In genomic region chr6:116352515-116353471, GRCh38 we compare ENCODE assay signal across 9 cellular contexts. TPM values are rescaled to one million over a fixed set of nuclear protein-coding genes. Genes with fewer than 3 reads are reported as not detected.
DNase-seq lines count a peak whose midpoint lies in the region; ATAC-seq and TF ChIP-seq lines count a peak whose summit lies in the region.
"Had no signal": no experiment of that assay in that cellular context is flagged by ENCODE, and none has a peak within 500 bp of the region (broad histone marks: within the 10 kb centered on the region; RNA-seq: fewer than 3 reads in every experiment).

No MANE protein-coding gene starts in this region.

- H3K4me3 ChIP-seq in skeletal muscle cell (ENCODE audit: low read depth, low read length) (no peak overlapping the region), testis (no peak overlapping the region)
- H3K4me3 ChIP-seq in CD4-positive, alpha-beta memory T cell (ENCODE audit: low read length in 2 of 2) = no peak overlapping the region

- H3K4me1 ChIP-seq in CD4-positive, alpha-beta memory T cell (ENCODE audit: insufficient read depth, low read length) = no peaks in the 10 kb centered on the region
- no peaks in the 10 kb centered on the region for H3K4me1 ChIP-seq in testis

- H3K4me3 Mint-ChIP-seq in chondrocyte (ENCODE audit: unreplicated experiment) = no peak overlapping the region
- no peak overlapping the region for H3K4me3 Mint-ChIP-seq in CD4-positive, alpha-beta memory T cell

- WGBS in testis, 2 donors = 47 to 62% methylated on average over 3 of the region's 3 CpGs

- H3K27me3 Mint-ChIP-seq in chondrocyte (ENCODE audit: low read depth) = no peaks in the 10 kb centered on the region
- H3K27me3 Mint-ChIP-seq in CD4-positive, alpha-beta memory T cell = no peaks in the 10 kb centered on the region

- DNase-seq in chondrocyte (ENCODE audit: low spot score) (no peak), skeletal muscle cell (ENCODE audit: low read depth) (peak; percentile 53), SIG-M5 (lab: John Stamatoyannopoulos, UW) (no peak), testis (no peak), NCI-H82 (lab: John Stamatoyannopoulos, UW) (no peak)
- no peak for DNase-seq in CD4-positive, alpha-beta memory T cell
- DNase-seq: T-helper 2 cell had no signal

- intact Hi-C loops in CD4-positive, alpha-beta memory T cell (cut with micrococcal nuclease) = no loop called here
- intact Hi-C loops in testis (cut with DNase I; ENCODE audit: low total_unique reads) = no loop called here

- TF ChIP-seq CTCF in chondrocyte (IDR thresholded peaks at IDR 0.05) (no peak), testis (IDR thresholded peaks at IDR 0.05) (no peak)

- CTCF ChIA-PET in CD4-positive, alpha-beta memory T cell (lab: Charles Lee; ENCODE audit: partially characterized antibody) = interaction anchor here (0.9 to 1.4 kb wide), 3 partner anchors 9 to 84 kb away, joined by 3 to 4 read pairs (median 3); no protein-coding TSS in a partner anchor

- H3K36me3 Mint-ChIP-seq in chondrocyte (ENCODE audit: low read depth) = no peaks in the 10 kb centered on the region
- H3K36me3 Mint-ChIP-seq in CD4-positive, alpha-beta memory T cell = no peaks in the 10 kb centered on the region

- no peaks in the 10 kb centered on the region for H3K36me3 ChIP-seq in CD4-positive, alpha-beta memory T cell (ENCODE audit: insufficient read depth, low read length)
- no peaks in the 10 kb centered on the region for H3K36me3 ChIP-seq in testis (ENCODE audit: low read depth, missing control alignments)

- no peaks in the 10 kb centered on the region for H3K9me3 ChIP-seq in CD4-positive, alpha-beta memory T cell (ENCODE audit: control insufficient read depth in 1 of 2, low read length in 2 of 2)
- H3K9me3 ChIP-seq in testis = no peaks in the 10 kb centered on the region

- H3K27me3 ChIP-seq in CD4-positive, alpha-beta memory T cell (ENCODE audit: insufficient read depth, low read length) = no peaks in the 10 kb centered on the region
- no peaks in the 10 kb centered on the region for H3K27me3 ChIP-seq in testis

- POLR2A ChIA-PET in CD4-positive, alpha-beta memory T cell (lab: Charles Lee; ENCODE audit: partially characterized antibody) = no interaction called here

- H3K27ac Mint-ChIP-seq in chondrocyte (ENCODE audit: unreplicated experiment) = peak overlapping the region; percentile 78
- no peak overlapping the region for H3K27ac Mint-ChIP-seq in CD4-positive, alpha-beta memory T cell

- H3K4me1 Mint-ChIP-seq in chondrocyte (ENCODE audit: low read depth) = peaks cover 32% of the 10 kb centered on the region
- H3K4me1 Mint-ChIP-seq in CD4-positive, alpha-beta memory T cell = peaks cover 0 to 1% (median 0%) of the 10 kb centered on the region in 4 donors

- ATAC-seq in GM18867 (IDR thresholded peaks at IDR 0.05; ENCODE audit: unreplicated experiment) (peak; percentile 84), HG02973 (IDR thresholded peaks at IDR 0.05; ENCODE audit: unreplicated experiment) (peak; percentile 65)

- H3K9me3 Mint-ChIP-seq in chondrocyte (ENCODE audit: low read depth) = no peaks in the 10 kb centered on the region
- no peaks in the 10 kb centered on the region for H3K9me3 Mint-ChIP-seq in CD4-positive, alpha-beta memory T cell

- H3K27ac ChIP-seq in CD4-positive, alpha-beta memory T cell (ENCODE audit: low read depth, low read length) = no peak overlapping the region
- peak overlapping the region in 1 of 2 donors; percentile 69 for H3K27ac ChIP-seq in testis

- TF ChIP-seq POLR2A in testis (IDR thresholded peaks at IDR 0.05) = no peak

RNA-seq across cellular contexts. Expression of gene DSE, which starts 18.0 kb away (rescaled TPM):
- 71.9 to 95.0 TPM (median 78.0 TPM) in 3 replicates for total RNA-seq in chondrocyte
- 1 to 10 TPM; 6.0 to 9.0 TPM for total RNA-seq in CD4-positive, alpha-beta memory T cell
- 1 to 10 TPM; 1.9 to 5.7 TPM for polyA plus RNA-seq in CD4-positive, alpha-beta memory T cell
- total RNA-seq in testis = 10 to 100 TPM; 35.1 to 49.3 TPM
- 31.5 TPM for polyA plus RNA-seq in testis (ENCODE audit: insufficient read depth, low read depth, low replicate concordance)
